ENCODE assay signal across 8 cellular contexts in genomic region chr22:41681616-41682015, GRCh38. TPM values are rescaled to one million over a fixed set of nuclear protein-coding genes. Genes with fewer than 3 reads are reported as not detected.
DNase-seq lines count a peak whose midpoint lies in the region; ATAC-seq and TF ChIP-seq lines count a peak whose summit lies in the region.

No MANE protein-coding gene starts in this region.

- WGBS in testis, 2 donors: 26 to 42% methylated on average over 14 of the region's 14 CpGs

- TF ChIP-seq CTCF in ascending aorta (IDR thresholded peaks at IDR 0.05) (no peak), testis (IDR thresholded peaks at IDR 0.05) (no peak)

- intact Hi-C loops in ascending aorta (cut with DNase I): no loop called here
- intact Hi-C loops in left colon (cut with DNase I, micrococcal nuclease): no loop called here
- intact Hi-C loops in testis (cut with DNase I; ENCODE audit: low total_unique reads): no loop called here

- H3K36me3 ChIP-seq in ascending aorta: peaks cover 25 to 30% of the 10 kb centered on the region in 2 donors
- no peaks in the 10 kb centered on the region for H3K36me3 ChIP-seq in testis (ENCODE audit: low read depth, missing control alignments)

- peak; percentile 63 for DNase-seq in activated effector memory CD4-positive, alpha-beta T cell treated with anti-CD3 and anti-CD28 coated beads, Interleukin-2, amount 50 U/mL, for 16 hours
- DNase-seq in activated effector memory CD4-positive, alpha-beta T cell treated with Interleukin-2 at 50 U/mL for 16 hours: no peak
- DNase-seq in ascending aorta (ENCODE audit: low spot score in 2 of 2) (no peak), left colon (no peak), testis (no peak), NOMO-1 treated with dmso at 0.1 percent for 144 hours (lab: John Stamatoyannopoulos, UW; ENCODE audit: unreplicated experiment) (no peak)

- H3K4me1 ChIP-seq in ascending aorta (no peaks in the 10 kb centered on the region), testis (peaks cover 4% of the 10 kb centered on the region)

- H3K27me3 ChIP-seq in ascending aorta (no peaks in the 10 kb centered on the region), testis (no peaks in the 10 kb centered on the region)

- H3K27ac ChIP-seq in ascending aorta (peak overlapping the region in 1 of 2 donors; percentile 86), testis (peak overlapping the region; percentile 75 to 82)

- TF ChIP-seq POLR2A in testis (IDR thresholded peaks at IDR 0.05): no peak

- ATAC-seq in left colon (peak; percentile 55), GM19463 (IDR thresholded peaks at IDR 0.05; ENCODE audit: unreplicated experiment) (no peak), HG03378 (IDR thresholded peaks at IDR 0.05; ENCODE audit: unreplicated experiment) (no peak)

- H3K9me3 ChIP-seq in ascending aorta: no peaks in the 10 kb centered on the region
- no peaks in the 10 kb centered on the region for H3K9me3 ChIP-seq in testis

- H3K4me3 ChIP-seq in ascending aorta (peak overlapping the region; percentile 55 to 80), testis (peak overlapping the region; percentile 65 to 76)

RNA-seq across cellular contexts. Expression of gene SNU13, which starts 7.1 kb away (rescaled TPM):
- total RNA-seq in ascending aorta (111 TPM), left colon (10 to 100 TPM; 87.8 to 91.4 TPM), testis (100 to 1,000 TPM; 155 to 180 TPM)
- polyA plus RNA-seq in testis (ENCODE audit: insufficient read depth, low read depth, low replicate concordance): 302 TPM

RNA-seq across cellular contexts. Expression of gene MEI1, which starts 17.7 kb away (rescaled TPM):
- total RNA-seq in ascending aorta: not detected
- total RNA-seq in left colon: 1 to 10 TPM; 1.9 to 6.2 TPM
- total RNA-seq in testis: 100 to 1,000 TPM in 1 of 2 donors, 10 to 100 TPM in 1; 47.6 to 103 TPM
- 43.5 TPM for polyA plus RNA-seq in testis (ENCODE audit: insufficient read depth, low read depth, low replicate concordance)

Comparison
In these comparisons a context has a peak if more than half of its experiments do, and no peak if none do; other contexts are left out.
1. RNA of gene MEI1, which starts 17.7 kb away (total RNA-seq): 47.6 to 103 TPM in testis; 1.9 to 6.2 TPM in left colon and not detected in ascending aorta (single experiment); every median in the first group is over 4 times any median in the second.